Comparison of ENCODE assay signal across 7 cellular contexts in the genomic region with DNA sequence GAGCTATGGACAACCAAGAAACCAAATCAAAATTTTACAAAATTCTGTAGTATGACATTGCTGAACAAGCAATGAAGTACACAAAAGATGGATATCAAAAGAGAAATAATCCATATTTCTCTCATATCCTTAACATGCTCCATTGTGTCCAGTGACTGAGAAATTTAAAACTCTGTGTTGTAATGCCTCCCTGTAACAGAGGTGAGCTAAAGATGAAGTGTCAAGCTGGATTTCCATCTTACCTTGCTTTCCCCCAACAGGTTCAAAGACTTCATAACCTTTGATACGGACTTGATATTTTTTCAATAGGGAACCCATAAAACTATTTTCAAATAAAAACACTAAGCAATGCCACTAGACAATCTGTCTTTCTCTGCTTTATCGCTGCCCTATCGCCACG.
DNase-seq lines count a peak whose midpoint lies in the region; ATAC-seq and TF ChIP-seq lines count a peak whose summit lies in the region.

No MANE protein-coding gene starts in this region.

- no peak for TF ChIP-seq EP300 in stomach (IDR thresholded peaks at IDR 0.05)

- 22 to 35% (median 30%) methylated on average over 4 of the region's 4 CpGs for WGBS in stomach, 5 donors

- H3K36me3 Mint-ChIP-seq in activated T-helper 1 cell treated with anti-CD3 and anti-CD28 coated beads, Interleukin-12 subunit alpha, Interleukin-12 subunit beta, Interleukin-2, Interleukin-4 antibody, amounts not matched to agents 30 ng/mL and 10 ng/mL and 1 ng/mL, durations not matched to agents 14 hours and 24 hours and 36 hours (ENCODE audit: low read depth): no peaks in the 10 kb centered on the region

- no peaks in the 10 kb centered on the region for H3K9me3 ChIP-seq in HUES48 (ENCODE audit: control insufficient read depth, insufficient read depth, low read length)
- H3K9me3 ChIP-seq in iPS-18a (ENCODE audit: control insufficient read depth, low read depth, low read length): no peaks in the 10 kb centered on the region
- H3K9me3 ChIP-seq in stomach: no peaks in the 10 kb centered on the region

- H3K9ac ChIP-seq in HUES48 (ENCODE audit: low read depth, low read length) (no peak overlapping the region), iPS-18a (ENCODE audit: low read length) (peak overlapping the region; percentile 54)

- no peak overlapping the region for H3K27ac ChIP-seq in HUES48 (ENCODE audit: low read depth, low read length)
- no peak overlapping the region for H3K27ac ChIP-seq in iPS-18a (ENCODE audit: low read length)
- H3K27ac ChIP-seq in stomach: peak overlapping the region in 4 of 5 donors; percentile 95 to 99 (median 96)

- ATAC-seq in left lobe of liver: no peak

- peaks cover 23% of the 10 kb centered on the region for H3K27me3 ChIP-seq in HUES48 (ENCODE audit: control insufficient read depth, insufficient read depth, low read length)
- peaks cover 28% of the 10 kb centered on the region for H3K27me3 ChIP-seq in iPS-18a (ENCODE audit: control insufficient read depth, insufficient read depth, low read length)
- H3K27me3 ChIP-seq in stomach: no peaks in the 10 kb centered on the region

- no peaks in the 10 kb centered on the region for H3K36me3 ChIP-seq in HUES48 (ENCODE audit: control insufficient read depth, insufficient read depth, low read length)
- H3K36me3 ChIP-seq in iPS-18a (ENCODE audit: control insufficient read depth, low read depth, low read length): no peaks in the 10 kb centered on the region
- H3K36me3 ChIP-seq in stomach: no peaks in the 10 kb centered on the region

- peak overlapping the region; percentile 98 for H3K27ac Mint-ChIP-seq in activated T-helper 1 cell treated with anti-CD3 and anti-CD28 coated beads, Interleukin-12 subunit alpha, Interleukin-12 subunit beta, Interleukin-2, Interleukin-4 antibody, amounts not matched to agents 30 ng/mL and 10 ng/mL and 1 ng/mL, durations not matched to agents 14 hours and 24 hours and 36 hours

- TF ChIP-seq POLR2A in stomach (IDR thresholded peaks at IDR 0.05): no peak

- peak overlapping the region; percentile 91 for H3K4me3 Mint-ChIP-seq in activated T-helper 1 cell treated with anti-CD3 and anti-CD28 coated beads, Interleukin-12 subunit alpha, Interleukin-12 subunit beta, Interleukin-2, Interleukin-4 antibody, amounts not matched to agents 30 ng/mL and 10 ng/mL and 1 ng/mL, durations not matched to agents 14 hours and 24 hours and 36 hours

- no peak for DNase-seq in activated T-helper 1 cell treated with anti-CD3 and anti-CD28 coated beads, Interleukin-12 subunit alpha, Interleukin-12 subunit beta, Interleukin-2, Interleukin-4 antibody, amounts not matched to agents 30 ng/mL and 10 ng/mL and 1 ng/mL, durations not matched to agents 14 hours and 24 hours and 36 hours (ENCODE audit: low spot score)
- no peak for DNase-seq in stomach
- DNase-seq in GOT3 (lab: John Stamatoyannopoulos, UW): no peak
- DNase-seq in left lobe of liver (ENCODE audit: low spot score): no peak
- DNase-seq in activated CD4-positive, alpha-beta T cell treated with anti-CD3 and anti-CD28 coated beads, Interleukin-2, amount 50 U/mL, for 48 hours: no peak

- TF ChIP-seq CTCF in stomach (IDR thresholded peaks at IDR 0.05): no peak

- peaks cover 37% of the 10 kb centered on the region for H3K4me1 Mint-ChIP-seq in activated T-helper 1 cell treated with anti-CD3 and anti-CD28 coated beads, Interleukin-12 subunit alpha, Interleukin-12 subunit beta, Interleukin-2, Interleukin-4 antibody, amounts not matched to agents 30 ng/mL and 10 ng/mL and 1 ng/mL, durations not matched to agents 14 hours and 24 hours and 36 hours (ENCODE audit: low read depth)

- intact Hi-C loops in activated T-helper 1 cell treated with anti-CD3 and anti-CD28 coated beads, Interleukin-12 subunit alpha, Interleukin-12 subunit beta, Interleukin-2, Interleukin-4 antibody, amounts not matched to agents 30 ng/mL and 10 ng/mL and 1 ng/mL, durations not matched to agents 14 hours and 24 hours and 36 hours (cut with micrococcal nuclease): no loop called here
- intact Hi-C loops in stomach (cut with DNase I; ENCODE audit: low total_unique reads): no loop called here

- H3K4me3 ChIP-seq in HUES48 (ENCODE audit: low read depth, low read length) (peak overlapping the region; percentile 82), iPS-18a (ENCODE audit: low read length) (peak overlapping the region; percentile 85), stomach (peak overlapping the region; percentile 61 to 76 (median 72))

- H3K27me3 Mint-ChIP-seq in activated T-helper 1 cell treated with anti-CD3 and anti-CD28 coated beads, Interleukin-12 subunit alpha, Interleukin-12 subunit beta, Interleukin-2, Interleukin-4 antibody, amounts not matched to agents 30 ng/mL and 10 ng/mL and 1 ng/mL, durations not matched to agents 14 hours and 24 hours and 36 hours (ENCODE audit: insufficient read depth): no peaks in the 10 kb centered on the region

- H3K9me3 Mint-ChIP-seq in activated T-helper 1 cell treated with anti-CD3 and anti-CD28 coated beads, Interleukin-12 subunit alpha, Interleukin-12 subunit beta, Interleukin-2, Interleukin-4 antibody, amounts not matched to agents 30 ng/mL and 10 ng/mL and 1 ng/mL, durations not matched to agents 14 hours and 24 hours and 36 hours: no peaks in the 10 kb centered on the region

- H3K4me1 ChIP-seq in HUES48 (ENCODE audit: control insufficient read depth, insufficient read depth, low read length) (peaks cover 11% of the 10 kb centered on the region), iPS-18a (ENCODE audit: control insufficient read depth, low read depth, low read length) (peaks cover 4% of the 10 kb centered on the region), stomach (peaks cover 0 to 39% (median 17%) of the 10 kb centered on the region in 4 donors)

Comparison
In these comparisons a context has a peak if more than half of its experiments do, and no peak if none do; other contexts are left out.
1. H3K27ac ChIP-seq: peak in stomach (4 of 5); none in HUES48 (single experiment) and iPS-18a (single experiment).
2. Peak in every context shown above with its lines, with median percentiles within 50 percentile points of each other: H3K4me3 ChIP-seq.